In the genomic region with DNA sequence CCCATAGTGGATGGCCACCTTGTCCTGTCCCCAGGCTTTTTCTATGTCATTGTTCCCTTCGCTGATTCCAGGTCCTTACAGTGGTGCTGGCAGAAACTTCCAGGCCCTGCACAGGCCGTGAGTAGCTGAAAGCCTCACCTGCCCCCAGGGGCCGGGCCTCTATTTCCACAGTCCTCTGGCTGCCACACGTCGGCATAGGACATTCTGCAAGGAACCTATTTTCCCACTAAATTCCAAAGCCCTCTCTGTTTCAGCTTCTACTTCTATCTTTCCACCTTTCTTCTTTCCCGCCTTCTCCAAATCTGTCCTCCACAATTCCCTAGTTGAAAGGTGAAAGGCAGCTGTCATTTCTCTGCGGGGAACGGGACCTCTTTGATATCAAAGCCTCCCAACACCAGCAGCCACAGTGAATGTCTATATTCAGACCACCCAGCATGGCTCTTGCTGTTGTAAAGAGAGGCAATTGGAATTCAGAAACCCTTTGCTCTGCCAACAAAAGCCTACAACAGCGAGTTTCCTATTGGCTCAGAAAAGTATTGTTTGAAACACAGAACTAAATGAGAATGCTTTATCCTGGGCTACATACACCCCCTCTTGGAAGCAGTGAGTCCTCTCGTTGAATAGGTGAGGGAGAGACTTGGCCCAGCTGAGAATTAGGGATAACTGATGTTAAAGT, we compare ENCODE assay signal across 1 cellular context.
TF ChIP-seq lines count a peak whose summit lies in the region.

No MANE protein-coding gene starts in this region.

TF ChIP-seq in H1, 55 proteins besides CTCF, POLR2A, EP300 and RAD21 (continued from another document):
- TF ChIP-seq, protein P1, sequence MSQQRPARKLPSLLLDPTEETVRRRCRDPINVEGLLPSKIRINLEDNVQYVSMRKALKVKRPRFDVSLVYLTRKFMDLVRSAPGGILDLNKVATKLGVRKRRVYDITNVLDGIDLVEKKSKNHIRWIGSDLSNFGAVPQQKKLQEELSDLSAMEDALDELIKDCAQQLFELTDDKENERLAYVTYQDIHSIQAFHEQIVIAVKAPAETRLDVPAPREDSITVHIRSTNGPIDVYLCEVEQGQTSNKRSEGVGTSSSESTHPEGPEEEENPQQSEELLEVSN (IDR thresholded peaks at IDR 0.05), result peak; percentile 84
- TF ChIP-seq CBX5 (IDR thresholded peaks at IDR 0.05; ENCODE audit: low read depth, low read length) (no peak), SP1 (IDR thresholded peaks at IDR 0.05; ENCODE audit: low read depth, low read length) (peak; percentile 10; the same call in 1 of the 2 replicates), RNF2 (IDR thresholded peaks at IDR 0.05; ENCODE audit: borderline replicate concordance, low read depth, low read length, missing control alignments, poor library complexity, severe bottlenecking) (no peak), SIN3A (conservative IDR thresholded peaks at IDR 0.05 in 1 of 2, IDR thresholded peaks at IDR 0.05 in 1 of 2; ENCODE audit: low read depth in 1 of 2, low read length in 2 of 2) (peak; percentile 36 to 78; a peak in 2 of 4 replicates)
